Comparison of ENCODE assay signal across 17 cellular contexts in the genomic region with DNA sequence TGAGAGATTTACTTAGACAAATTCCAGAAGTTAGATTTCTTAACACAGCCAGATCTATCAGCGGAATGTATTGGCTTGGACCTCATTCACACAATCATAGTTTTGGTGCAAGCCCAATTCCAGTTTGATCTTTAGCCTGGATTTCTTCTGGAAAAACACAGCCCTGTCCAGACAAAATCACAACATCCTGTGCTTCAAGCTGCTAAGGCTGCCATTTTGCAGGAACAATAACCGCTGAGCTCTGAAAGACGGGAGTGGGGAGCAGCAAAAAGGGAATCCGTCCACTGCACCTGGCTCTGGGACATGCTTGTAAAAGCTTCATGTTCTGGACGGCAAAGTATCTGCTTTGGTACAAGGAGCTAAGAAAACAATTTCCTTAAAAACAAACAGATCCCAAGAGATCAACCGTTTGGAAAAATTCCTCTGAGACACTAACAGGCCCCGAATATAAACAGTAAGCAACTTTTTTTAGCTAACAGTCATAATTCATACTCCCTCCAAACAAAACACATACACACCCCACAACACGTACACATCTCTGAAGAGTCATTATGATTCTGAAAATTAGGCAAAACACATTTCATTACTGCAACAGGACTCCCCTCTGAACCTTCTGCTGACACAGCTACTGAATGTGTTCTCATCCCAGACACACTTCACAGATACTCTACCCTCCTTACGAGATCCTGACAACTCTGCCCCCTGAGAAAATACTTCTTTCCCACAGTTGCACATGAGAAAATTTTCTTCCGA. TPM values are rescaled to one million over a fixed set of nuclear protein-coding genes. Genes with fewer than 3 reads are reported as not detected.
DNase-seq lines count a peak whose midpoint lies in the region; ATAC-seq and TF ChIP-seq lines count a peak whose summit lies in the region.
"Had no signal": no experiment of that assay in that cellular context is flagged by ENCODE, and none has a peak within 500 bp of the region (broad histone marks: within the 10 kb centered on the region; RNA-seq: fewer than 3 reads in every experiment).

No MANE protein-coding gene starts in this region.

- H3K27ac ChIP-seq in HUES48 (ENCODE audit: low read depth, low read length): peak overlapping the region; percentile 20
- peak overlapping the region; percentile 22 to 73 (median 58) for H3K27ac ChIP-seq in heart left ventricle
- H3K27ac ChIP-seq in neuronal stem cell (replicated peaks; ENCODE audit: low read length): no peak overlapping the region
- H3K27ac ChIP-seq in tibial artery: peak overlapping the region; percentile 41 to 73

- no peaks in the 10 kb centered on the region for H3K79me1 ChIP-seq in neuronal stem cell (ENCODE audit: low read depth, low read length)

- peak overlapping the region; percentile 10 for H2AFZ ChIP-seq in neuronal stem cell (ENCODE audit: low read length)

- H3K36me3 ChIP-seq in HUES48 (ENCODE audit: control insufficient read depth, insufficient read depth, low read length): no peaks in the 10 kb centered on the region
- H3K36me3 ChIP-seq in heart left ventricle: peaks cover 0 to 30% (median 4%) of the 10 kb centered on the region in 9 donors
- no peaks in the 10 kb centered on the region for H3K36me3 ChIP-seq in neuronal stem cell (replicated peaks in 1 of 2; ENCODE audit: control insufficient read depth in 2 of 2, insufficient read depth in 2 of 2, low read length in 2 of 2)
- H3K36me3 ChIP-seq in tibial artery: peaks cover 17 to 30% (median 28%) of the 10 kb centered on the region in 3 donors

- H3K23ac ChIP-seq in neuronal stem cell (ENCODE audit: low read depth, low read length, poor library complexity): no peak overlapping the region

- no peak overlapping the region for H3K4ac ChIP-seq in neuronal stem cell (ENCODE audit: low read length)

- no peak overlapping the region for H2BK15ac ChIP-seq in neuronal stem cell (ENCODE audit: low read length)

- intact Hi-C loops in heart left ventricle (cut with DNase I) (no loop called here), tibial artery (cut with DNase I; ENCODE audit: low total_unique reads) (no loop called here)

- H3K27me3 ChIP-seq in HUES48 (ENCODE audit: control insufficient read depth, insufficient read depth, low read length): no peaks in the 10 kb centered on the region
- H3K27me3 ChIP-seq in heart left ventricle: no peaks in the 10 kb centered on the region
- no peaks in the 10 kb centered on the region for H3K27me3 ChIP-seq in neuronal stem cell (ENCODE audit: control insufficient read depth in 3 of 3, insufficient read depth in 3 of 3, low read depth in 1 of 3, low read length in 3 of 3)
- H3K27me3 ChIP-seq in tibial artery: no peaks in the 10 kb centered on the region

- peak in 3 of 4 donors; percentile 70 to 81 (median 72) for ATAC-seq in heart left ventricle
- ATAC-seq: HCT116; HepG2; natural killer cell treated with Interleukin-12 subunit alpha and Interleukin-12 subunit beta and Interleukin-15 and Interleukin-18, amount 100 ng/mL, for 72 hours; stimulated activated naive B cell treated with anti-CD40 and anti-IgM and Interleukin-4, amounts not matched to agents 10 μg/mL and 1 μg/mL and 100 μg/mL, for 72 hours had no signal

- no peaks in the 10 kb centered on the region for H3K4me1 Mint-ChIP-seq in immature natural killer cell
- H3K4me1 Mint-ChIP-seq: stimulated activated naive B cell treated with anti-CD40 and anti-IgM and Interleukin-4, amounts not matched to agents 10 μg/mL and 1 μg/mL and 100 μg/mL, for 72 hours had no signal

- H3K27me3 Mint-ChIP-seq in immature natural killer cell (ENCODE audit: low read depth in 3 of 3): peaks cover 6 to 11% (median 6%) of the 10 kb centered on the region in 3 donors

- WGBS in heart left ventricle, 4 donors: 62 to 75% (median 66%) methylated on average over 10 of the region's 10 CpGs
- WGBS in neuronal stem cell (ENCODE audit: extremely low coverage in 2 of 2, insufficient read length in 2 of 2, insufficient replicate concordance in 1 of 2), 2 donors: 100% methylated on average over 1 of the region's 10 CpGs; no CpG with 5 or more reads in 1 of the 2 donors

- no peak overlapping the region for H3K4me3 Mint-ChIP-seq in immature natural killer cell
- H3K4me3 Mint-ChIP-seq: natural killer cell treated with Interleukin-12 subunit alpha and Interleukin-12 subunit beta and Interleukin-15 and Interleukin-18, amount 100 ng/mL, for 72 hours; stimulated activated naive B cell treated with anti-CD40 and anti-IgM and Interleukin-4, amounts not matched to agents 10 μg/mL and 1 μg/mL and 100 μg/mL, for 72 hours had no signal

- H3K4me3 ChIP-seq in HUES48 (ENCODE audit: low read depth, low read length) (no peak overlapping the region), heart left ventricle (no peak overlapping the region), neuronal stem cell (ENCODE audit: low read length in 2 of 2) (no peak overlapping the region), tibial artery (peak overlapping the region in 1 of 2 donors; percentile 13)

- H3K4me2 ChIP-seq in neuronal stem cell (ENCODE audit: insufficient read depth, low read length, poor library complexity, severe bottlenecking): no peak overlapping the region

- TF ChIP-seq POLR2A in heart left ventricle (IDR thresholded peaks at IDR 0.05): no peak

- H3K36me3 Mint-ChIP-seq in immature natural killer cell: no peaks in the 10 kb centered on the region
- H3K36me3 Mint-ChIP-seq: natural killer cell treated with Interleukin-12 subunit alpha and Interleukin-12 subunit beta and Interleukin-15 and Interleukin-18, amount 100 ng/mL, for 72 hours had no signal

- no peak overlapping the region for H3K27ac Mint-ChIP-seq in immature natural killer cell
- H3K27ac Mint-ChIP-seq: natural killer cell treated with Interleukin-12 subunit alpha and Interleukin-12 subunit beta and Interleukin-15 and Interleukin-18, amount 100 ng/mL, for 72 hours; stimulated activated naive B cell treated with anti-CD40 and anti-IgM and Interleukin-4, amounts not matched to agents 10 μg/mL and 1 μg/mL and 100 μg/mL, for 72 hours had no signal

- DNase-seq in heart left ventricle (peak in 3 of 5 donors; percentile 31 to 41 (median 31)), neuronal stem cell (ENCODE audit: low spot score) (no peak), tibial artery (no peak), SIG-M5 treated with dmso at 0.1 percent for 504 hours (lab: John Stamatoyannopoulos, UW; ENCODE audit: unreplicated experiment) (no peak), dedifferentiated amniotic fluid mesenchymal stem cell (ENCODE audit: extremely low spot score) (no peak), immature natural killer cell (no peak), NCI-H1417 treated with DMSO at 0.1 percent for 48 hours (lab: John Stamatoyannopoulos, UW) (no peak)
- DNase-seq: activated naive CD4-positive, alpha-beta T cell treated with anti-CD3 and anti-CD28 coated beads, Interleukin-2, amount 50 U/mL, for 16 hours; mammary epithelial cell; NCI-H1694 treated with DMSO at 0.1 percent for 48 hours; NCI-H226; stimulated activated naive B cell treated with anti-CD40 and anti-IgM and Interleukin-4, amounts not matched to agents 10 μg/mL and 1 μg/mL and 100 μg/mL, for 72 hours had no signal

- H4K8ac ChIP-seq in neuronal stem cell (ENCODE audit: low read depth, low read length): no peak overlapping the region

- no peak overlapping the region for H3K14ac ChIP-seq in neuronal stem cell (ENCODE audit: low read length)

- H2BK12ac ChIP-seq in neuronal stem cell (ENCODE audit: low read length): no peak overlapping the region

- no peak overlapping the region for H2BK5ac ChIP-seq in neuronal stem cell (ENCODE audit: low read length)

- H2AK5ac ChIP-seq in neuronal stem cell (ENCODE audit: low read depth, low read length): no peak overlapping the region

- no peak for TF ChIP-seq CTCF in heart left ventricle (IDR thresholded peaks at IDR 0.05)
- TF ChIP-seq CTCF in tibial artery (IDR thresholded peaks at IDR 0.05): no peak

- no peak overlapping the region for H2BK120ac ChIP-seq in neuronal stem cell (ENCODE audit: low read depth, low read length)

- peaks cover 0 to 6% (median 4%) of the 10 kb centered on the region in 6 donors for H3K9me3 Mint-ChIP-seq in immature natural killer cell

- H3K9me3 ChIP-seq in HUES48 (ENCODE audit: control insufficient read depth, insufficient read depth, low read length) (peaks cover 6% of the 10 kb centered on the region; the same call in 1 of the 2 replicates), heart left ventricle (peaks cover 0 to 8% (median 0%) of the 10 kb centered on the region in 12 donors), neuronal stem cell (replicated peaks in 1 of 2; ENCODE audit: control insufficient read depth in 2 of 2, insufficient read depth in 1 of 2, low read depth in 1 of 2, low read length in 2 of 2) (peaks cover 0 to 2% of the 10 kb centered on the region in 2 donors), tibial artery (peaks cover 0 to 5% (median 0%) of the 10 kb centered on the region in 3 donors)

- no peak overlapping the region for H3K9ac ChIP-seq in HUES48 (ENCODE audit: low read depth, low read length)
- H3K9ac ChIP-seq in neuronal stem cell (ENCODE audit: low read depth, low read length, poor library complexity): no peak overlapping the region

- H4K91ac ChIP-seq in neuronal stem cell (ENCODE audit: low read depth, low read length, poor library complexity): no peak overlapping the region

- no peak overlapping the region for H3K18ac ChIP-seq in neuronal stem cell (ENCODE audit: low read length)

- peaks cover 26% of the 10 kb centered on the region for H3K4me1 ChIP-seq in HUES48 (ENCODE audit: control insufficient read depth, insufficient read depth, low read length)
- H3K4me1 ChIP-seq in heart left ventricle: peaks cover 0 to 15% (median 0%) of the 10 kb centered on the region in 12 donors
- H3K4me1 ChIP-seq in neuronal stem cell (ENCODE audit: control insufficient read depth in 2 of 2, insufficient read depth in 1 of 2, low read depth in 1 of 2, low read length in 2 of 2): peaks cover 3 to 4% of the 10 kb centered on the region in 2 donors
- peaks cover 0 to 13% (median 0%) of the 10 kb centered on the region in 4 donors for H3K4me1 ChIP-seq in tibial artery

RNA-seq across cellular contexts. Expression of gene ITIH5, which starts 32.4 kb away (rescaled TPM):
- total RNA-seq in heart left ventricle: 10 to 100 TPM in 5 of 9 donors, 1 to 10 TPM in 4; 2.9 to 20.4 (median 12.3) TPM
- 1 to 10 TPM; 2.7 to 3.1 TPM for polyA plus RNA-seq in heart left ventricle
- polyA plus RNA-seq in neuronal stem cell (2013, experiment 1 of 2): 0.36 TPM
- 0.37 TPM for polyA plus RNA-seq in neuronal stem cell (2013, experiment 2 of 2)
- not detected for polyA plus RNA-seq in immature natural killer cell
- total RNA-seq: endothelial cell of umbilical vein; natural killer cell treated with Interleukin-12 subunit alpha and Interleukin-12 subunit beta and Interleukin-15 and Interleukin-18, amount 100 ng/mL, for 72 hours had no signal
- polyA plus RNA-seq: endothelial cell of umbilical vein, mammary epithelial cell had no signal

Comparison
In these comparisons a context has a peak if more than half of its experiments do, and no peak if none do; other contexts are left out.
1. DNase-seq: peak in heart left ventricle (3 of 5); none in neuronal stem cell (single experiment), tibial artery (0 of 2), SIG-M5 treated with dmso at 0.1 percent for 504 hours (single experiment), dedifferentiated amniotic fluid mesenchymal stem cell (single experiment), immature natural killer cell (0 of 3) and NCI-H1417 treated with DMSO at 0.1 percent for 48 hours (single experiment).